Comparison of ENCODE assay signal across 1 cellular context in genomic region chr13:48629282-48629681, GRCh38.
TF ChIP-seq lines count a peak whose summit lies in the region.

No MANE protein-coding gene starts in this region.

TF ChIP-seq in HepG2, 621 proteins besides CTCF, POLR2A, EP300 and RAD21 (continued from another document):
- TF ChIP-seq NFIB (CRISPR knock-in tag; IDR thresholded peaks at IDR 0.05; ENCODE audit: borderline replicate concordance): no peak
- TF ChIP-seq ZNF576 (CRISPR knock-in tag; IDR thresholded peaks at IDR 0.05): no peak
- no peak for TF ChIP-seq ZNF547 (CRISPR knock-in tag; IDR thresholded peaks at IDR 0.05)
- TF ChIP-seq BRCA1 (CRISPR knock-in tag; IDR thresholded peaks at IDR 0.05): no peak
- no peak for TF ChIP-seq SKIL (CRISPR knock-in tag; IDR thresholded peaks at IDR 0.05; ENCODE audit: borderline replicate concordance)
- no peak for TF ChIP-seq REL (CRISPR knock-in tag; conservative IDR thresholded peaks at IDR 0.05)
- no peak for TF ChIP-seq ZMYM2 (CRISPR knock-in tag; IDR thresholded peaks at IDR 0.05)
- TF ChIP-seq NR2F2 (IDR thresholded peaks at IDR 0.05; ENCODE audit: borderline replicate concordance, low read depth): no peak
- 0 out of 2 replicates have a peak, but pooled peaks have one; percentile 25 for TF ChIP-seq ISL2 (CRISPR knock-in tag; IDR thresholded peaks at IDR 0.05)
- no peak for TF ChIP-seq TRIM24 (CRISPR knock-in tag; IDR thresholded peaks at IDR 0.05)
- TF ChIP-seq, protein P1, sequence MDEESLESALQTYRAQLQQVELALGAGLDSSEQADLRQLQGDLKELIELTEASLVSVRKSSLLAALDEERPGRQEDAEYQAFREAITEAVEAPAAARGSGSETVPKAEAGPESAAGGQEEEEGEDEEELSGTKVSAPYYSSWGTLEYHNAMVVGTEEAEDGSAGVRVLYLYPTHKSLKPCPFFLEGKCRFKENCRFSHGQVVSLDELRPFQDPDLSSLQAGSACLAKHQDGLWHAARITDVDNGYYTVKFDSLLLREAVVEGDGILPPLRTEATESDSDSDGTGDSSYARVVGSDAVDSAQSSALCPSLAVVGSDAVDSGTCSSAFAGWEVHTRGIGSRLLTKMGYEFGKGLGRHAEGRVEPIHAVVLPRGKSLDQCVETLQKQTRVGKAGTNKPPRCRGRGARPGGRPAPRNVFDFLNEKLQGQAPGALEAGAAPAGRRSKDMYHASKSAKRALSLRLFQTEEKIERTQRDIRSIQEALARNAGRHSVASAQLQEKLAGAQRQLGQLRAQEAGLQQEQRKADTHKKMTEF (CRISPR knock-in tag; IDR thresholded peaks at IDR 0.05): peak; percentile 17; the same call in 1 of the 2 replicates
- no peak for TF ChIP-seq ZBTB38 (CRISPR knock-in tag; IDR thresholded peaks at IDR 0.05)
- TF ChIP-seq, protein P2, sequence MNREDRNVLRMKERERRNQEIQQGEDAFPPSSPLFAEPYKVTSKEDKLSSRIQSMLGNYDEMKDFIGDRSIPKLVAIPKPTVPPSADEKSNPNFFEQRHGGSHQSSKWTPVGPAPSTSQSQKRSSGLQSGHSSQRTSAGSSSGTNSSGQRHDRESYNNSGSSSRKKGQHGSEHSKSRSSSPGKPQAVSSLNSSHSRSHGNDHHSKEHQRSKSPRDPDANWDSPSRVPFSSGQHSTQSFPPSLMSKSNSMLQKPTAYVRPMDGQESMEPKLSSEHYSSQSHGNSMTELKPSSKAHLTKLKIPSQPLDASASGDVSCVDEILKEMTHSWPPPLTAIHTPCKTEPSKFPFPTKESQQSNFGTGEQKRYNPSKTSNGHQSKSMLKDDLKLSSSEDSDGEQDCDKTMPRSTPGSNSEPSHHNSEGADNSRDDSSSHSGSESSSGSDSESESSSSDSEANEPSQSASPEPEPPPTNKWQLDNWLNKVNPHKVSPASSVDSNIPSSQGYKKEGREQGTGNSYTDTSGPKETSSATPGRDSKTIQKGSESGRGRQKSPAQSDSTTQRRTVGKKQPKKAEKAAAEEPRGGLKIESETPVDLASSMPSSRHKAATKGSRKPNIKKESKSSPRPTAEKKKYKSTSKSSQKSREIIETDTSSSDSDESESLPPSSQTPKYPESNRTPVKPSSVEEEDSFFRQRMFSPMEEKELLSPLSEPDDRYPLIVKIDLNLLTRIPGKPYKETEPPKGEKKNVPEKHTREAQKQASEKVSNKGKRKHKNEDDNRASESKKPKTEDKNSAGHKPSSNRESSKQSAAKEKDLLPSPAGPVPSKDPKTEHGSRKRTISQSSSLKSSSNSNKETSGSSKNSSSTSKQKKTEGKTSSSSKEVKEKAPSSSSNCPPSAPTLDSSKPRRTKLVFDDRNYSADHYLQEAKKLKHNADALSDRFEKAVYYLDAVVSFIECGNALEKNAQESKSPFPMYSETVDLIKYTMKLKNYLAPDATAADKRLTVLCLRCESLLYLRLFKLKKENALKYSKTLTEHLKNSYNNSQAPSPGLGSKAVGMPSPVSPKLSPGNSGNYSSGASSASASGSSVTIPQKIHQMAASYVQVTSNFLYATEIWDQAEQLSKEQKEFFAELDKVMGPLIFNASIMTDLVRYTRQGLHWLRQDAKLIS (CRISPR knock-in tag; IDR thresholded peaks at IDR 0.05): no peak
- no peak for TF ChIP-seq ZNF530 (CRISPR knock-in tag; IDR thresholded peaks at IDR 0.05; ENCODE audit: low read depth)
- TF ChIP-seq ZNF460 (CRISPR knock-in tag; IDR thresholded peaks at IDR 0.05; ENCODE audit: borderline replicate concordance): no peak
- TF ChIP-seq ZNF235 (CRISPR knock-in tag; IDR thresholded peaks at IDR 0.05; ENCODE audit: borderline replicate concordance): no peak
- TF ChIP-seq ZNF296 (CRISPR knock-in tag; conservative IDR thresholded peaks at IDR 0.05): no peak
- no peak for TF ChIP-seq NR1H2 (CRISPR knock-in tag; IDR thresholded peaks at IDR 0.05; ENCODE audit: borderline replicate concordance, low read depth)
- no peak for TF ChIP-seq ZNF20 (CRISPR knock-in tag; IDR thresholded peaks at IDR 0.05)
- no peak for TF ChIP-seq ZNF232 (CRISPR knock-in tag; IDR thresholded peaks at IDR 0.05; ENCODE audit: borderline replicate concordance)
- TF ChIP-seq, protein P3, sequence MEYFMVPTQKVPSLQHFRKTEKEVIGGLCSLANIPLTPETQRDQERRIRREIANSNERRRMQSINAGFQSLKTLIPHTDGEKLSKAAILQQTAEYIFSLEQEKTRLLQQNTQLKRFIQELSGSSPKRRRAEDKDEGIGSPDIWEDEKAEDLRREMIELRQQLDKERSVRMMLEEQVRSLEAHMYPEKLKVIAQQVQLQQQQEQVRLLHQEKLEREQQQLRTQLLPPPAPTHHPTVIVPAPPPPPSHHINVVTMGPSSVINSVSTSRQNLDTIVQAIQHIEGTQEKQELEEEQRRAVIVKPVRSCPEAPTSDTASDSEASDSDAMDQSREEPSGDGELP (IDR thresholded peaks at IDR 0.05; ENCODE audit: borderline replicate concordance, low read depth): no peak
- no peak for TF ChIP-seq SIX1 (CRISPR knock-in tag; IDR thresholded peaks at IDR 0.05; ENCODE audit: borderline replicate concordance)
- no peak for TF ChIP-seq FOSL2 (CRISPR knock-in tag; IDR thresholded peaks at IDR 0.05)
- TF ChIP-seq EHMT2 (IDR thresholded peaks at IDR 0.05; ENCODE audit: borderline replicate concordance, low read depth, low read length): peak; percentile 42; the same call in 1 of the 2 replicates
